ENCODE assay signal across 21 cellular contexts in genomic region chr21:36716387-36716786, GRCh38. TPM values are rescaled to one million over a fixed set of nuclear protein-coding genes. Genes with fewer than 3 reads are reported as not detected.
"Had no signal": no experiment of that assay in that cellular context is flagged by ENCODE, and none has a peak within 500 bp of the region (broad histone marks: within the 10 kb centered on the region; RNA-seq: fewer than 3 reads in every experiment).

No MANE protein-coding gene starts in this region.

- H3K27ac ChIP-seq: RWPE1, SJCRH30 had no signal

- H3K9me3 ChIP-seq: MG63, SJCRH30 had no signal

- H3K36me3 ChIP-seq: SJCRH30 had no signal

- H3K4me1 ChIP-seq: SJCRH30 had no signal

- ATAC-seq: Panc1, Right ventricle myocardium inferior, SK-N-SH treated with all-trans-retinoic acid at 6 μM for 48 hours, T-helper 17 cell had no signal

- H3K4me3 ChIP-seq: MG63, SJCRH30 had no signal

- H3K27me3 ChIP-seq: MG63, SJCRH30 had no signal

- DNase-seq: KBM-7, MG63, NCI-H1092 treated with DMSO at 0.1 percent for 48 hours, NCI-H1436, NCI-H187, NCI-H2029, NCI-H2081 treated with DMSO at 0.1 percent for 48 hours, NCI-H2171, NCI-H226, NCI-H446, NCI-H510A, NCI-H524 treated with DMSO at 0.1 percent for 48 hours, NCI-H69, SHP77 treated with DMSO at 0.1 percent for 48 hours, SJCRH30, T-helper 1 cell, T-helper 17 cell had no signal

RNA-seq across cellular contexts. Expression of gene SIM2, which starts 17.5 kb away (rescaled TPM):
- total RNA-seq: Right ventricle myocardium inferior, T-helper 17 cell had no signal
